In genomic region chr17:49359990-49360795, GRCh38 we compare ENCODE assay signal across 8 cellular contexts. TPM values are rescaled to one million over a fixed set of nuclear protein-coding genes. Genes with fewer than 3 reads are reported as not detected.
DNase-seq lines count a peak whose midpoint lies in the region; ATAC-seq, FAIRE-seq and TF ChIP-seq lines count a peak whose summit lies in the region.

No MANE protein-coding gene starts in this region.

- peak overlapping the region; percentile 84 to 99 (median 97) for H3K4me3 Mint-ChIP-seq in IgD-negative memory B cell

- H3K4me3 ChIP-seq in BJ (ENCODE audit: low read depth, low read length): peak overlapping the region; percentile 98
- peak overlapping the region; percentile 83 for H3K4me3 ChIP-seq in bronchial epithelial cell (ENCODE audit: low read depth, low read length)
- peak overlapping the region; percentile 60 for H3K4me3 ChIP-seq in mucosa of stomach (ENCODE audit: low read length)

- H3K4me1 ChIP-seq in mucosa of stomach (ENCODE audit: control insufficient read depth, insufficient read depth, low read length): peaks cover 15% of the 10 kb centered on the region

- no peaks in the 10 kb centered on the region for H3K27me3 Mint-ChIP-seq in IgD-negative memory B cell

- H3K27me3 ChIP-seq in BJ (ENCODE audit: control insufficient read depth, insufficient read depth, low read length) (no peaks in the 10 kb centered on the region), bronchial epithelial cell (ENCODE audit: control insufficient read depth, insufficient read depth, low read length) (no peaks in the 10 kb centered on the region), mucosa of stomach (ENCODE audit: control insufficient read depth, insufficient read depth, low read length) (no peaks in the 10 kb centered on the region)

- no peak for ATAC-seq in HG02610 (IDR thresholded peaks at IDR 0.05; ENCODE audit: unreplicated experiment)

- no peaks in the 10 kb centered on the region for H3K9me3 Mint-ChIP-seq in IgD-negative memory B cell

- no peaks in the 10 kb centered on the region for H3K36me3 Mint-ChIP-seq in IgD-negative memory B cell

- POLR2A ChIA-PET in BJ (lab: Charles Lee): interaction anchor here (0.5 kb wide), 1 partner anchor 15 kb away, joined by 4 read pairs; no protein-coding TSS in a partner anchor

- TF ChIP-seq CTCF in BJ (IDR thresholded peaks at IDR 0.05; ENCODE audit: insufficient read depth, low read depth, low read length): no peak
- no peak for TF ChIP-seq CTCF in bronchial epithelial cell (IDR thresholded peaks at IDR 0.05; ENCODE audit: insufficient read depth, low read length, severe bottlenecking)

- no peaks in the 10 kb centered on the region for H3K9me3 ChIP-seq in mucosa of stomach (ENCODE audit: control insufficient read depth, low read length)

- FAIRE-seq in bronchial epithelial cell (lab: Jason Lieb, UNC): no peak

- H3K36me3 ChIP-seq in BJ (ENCODE audit: control insufficient read depth, insufficient read depth, low read length): no peaks in the 10 kb centered on the region
- no peaks in the 10 kb centered on the region for H3K36me3 ChIP-seq in bronchial epithelial cell (ENCODE audit: control insufficient read depth, insufficient read depth, low read length)
- no peaks in the 10 kb centered on the region for H3K36me3 ChIP-seq in mucosa of stomach (ENCODE audit: control insufficient read depth, insufficient read depth, low read length)

- CTCF ChIA-PET in BJ (lab: Yijun Ruan, JAX): interaction anchor here (0.8 to 2.5 kb wide), 3 partner anchors 9 to 44 kb away, joined by 4 to 8 read pairs (median 5); no protein-coding TSS in a partner anchor

- peak overlapping the region; percentile 79 to 95 (median 88) for H3K27ac Mint-ChIP-seq in IgD-negative memory B cell

- peaks cover 41 to 54% (median 41%) of the 10 kb centered on the region in 3 donors for H3K4me1 Mint-ChIP-seq in IgD-negative memory B cell

- H3K9ac ChIP-seq in mucosa of stomach (ENCODE audit: low read length): peak overlapping the region; percentile 83

- DNase-seq in BJ (ENCODE audit: low read depth) (no peak), bronchial epithelial cell (ENCODE audit: low read depth) (no peak), COLO668 (lab: John Stamatoyannopoulos, UW; ENCODE audit: unreplicated experiment) (no peak), activated gamma-delta T cell (lab: John Stamatoyannopoulos, UW) (no peak), GF-D8 (lab: John Stamatoyannopoulos, UW) (no peak)

RNA-seq across cellular contexts. Expression of gene ZNF652, which starts 1.9 kb away (rescaled TPM):
- polyA plus RNA-seq in BJ (2011; rRNA removed) (5.3 and 7.2 TPM in 2 replicates), IgD-negative memory B cell (29.3 TPM)
- 22.0 and 23.1 TPM in 2 replicates for polyA minus RNA-seq in BJ (2011; rRNA and poly(A)+ RNA removed)
- total RNA-seq in bronchial epithelial cell: 5.3 and 5.5 TPM in 2 replicates

RNA-seq across cellular contexts. Expression of gene PHB1, which starts 54.5 kb away (rescaled TPM):
- 261 and 369 TPM in 2 replicates for polyA plus RNA-seq in BJ (2011; rRNA removed)
- polyA minus RNA-seq in BJ (2011; rRNA and poly(A)+ RNA removed): 113 and 202 TPM in 2 replicates
- polyA plus RNA-seq in IgD-negative memory B cell: 132 TPM
- 152 and 235 TPM in 2 replicates for total RNA-seq in bronchial epithelial cell
